ENCODE assay signal across 8 cellular contexts in genomic region chr17:5283531-5284315, GRCh38. TPM values are rescaled to one million over a fixed set of nuclear protein-coding genes. Genes with fewer than 3 reads are reported as not detected.
DNase-seq lines count a peak whose midpoint lies in the region; ATAC-seq and TF ChIP-seq lines count a peak whose summit lies in the region.

No MANE protein-coding gene starts in this region.

- no peaks in the 10 kb centered on the region for H3K9me3 ChIP-seq in SJCRH30 (replicated peaks)
- no peaks in the 10 kb centered on the region for H3K9me3 ChIP-seq in esophagus muscularis mucosa

- 54% methylated on average over 6 of the region's 6 CpGs for WGBS in esophagus muscularis mucosa

- H3K27me3 ChIP-seq in SJCRH30, result no peaks in the 10 kb centered on the region
- no peaks in the 10 kb centered on the region for H3K27me3 ChIP-seq in esophagus muscularis mucosa

- H3K36me3 ChIP-seq in SJCRH30 (no peaks in the 10 kb centered on the region), esophagus muscularis mucosa (no peaks in the 10 kb centered on the region)

- no peak for TF ChIP-seq POLR2A in esophagus muscularis mucosa (IDR thresholded peaks at IDR 0.05; ENCODE audit: low read depth)

- TF ChIP-seq EP300 in esophagus muscularis mucosa (IDR thresholded peaks at IDR 0.05), result no peak

- no peaks in the 10 kb centered on the region for H3K4me1 ChIP-seq in SJCRH30
- H3K4me1 ChIP-seq in esophagus muscularis mucosa, result peaks cover 22 to 50% (median 31%) of the 10 kb centered on the region in 4 donors

- no peak for TF ChIP-seq CTCF in esophagus muscularis mucosa (IDR thresholded peaks at IDR 0.05)

- no peak for ATAC-seq in GM18907 (IDR thresholded peaks at IDR 0.05; ENCODE audit: unreplicated experiment)

- H3K27ac ChIP-seq in SJCRH30 (no peak overlapping the region), esophagus muscularis mucosa (replicated peaks in 1 of 4) (no peak overlapping the region)

- H3K4me3 ChIP-seq in SJCRH30, result peak overlapping the region; percentile 99
- H3K4me3 ChIP-seq in esophagus muscularis mucosa, result peak overlapping the region; percentile 81 to 97 (median 89)
- peak overlapping the region; percentile 71 for H3K4me3 ChIP-seq in skeletal muscle cell (ENCODE audit: low read depth, low read length)

- peak; percentile 5 for DNase-seq in DMS53 (lab: John Stamatoyannopoulos, UW)
- no peak for DNase-seq in DMS53 treated with DMSO at 0.1 percent for 48 hours (lab: John Stamatoyannopoulos, UW; ENCODE audit: unreplicated experiment)
- DNase-seq in SJCRH30, result no peak
- no peak for DNase-seq in esophagus muscularis mucosa (ENCODE audit: extremely low spot score)
- DNase-seq in skeletal muscle cell (ENCODE audit: low read depth), result no peak
- DNase-seq in midbrain (lab: John Stamatoyannopoulos, UW), result no peak
- DNase-seq in NCI-H446 (lab: John Stamatoyannopoulos, UW), result no peak

- intact Hi-C loops in esophagus muscularis mucosa (cut with DNase I), result no loop called here

RNA-seq across cellular contexts. Expression of gene RABEP1, which starts 1.6 kb away (rescaled TPM):
- total RNA-seq in SJCRH30 (2014; rRNA removed; shearing (Covaris generic)), result 26.8 and 28.9 TPM in 2 replicates
- 10 to 100 TPM; 39.5 to 49.7 (median 43.1) TPM for total RNA-seq in esophagus muscularis mucosa

RNA-seq across cellular contexts. Expression of gene SCIMP, which starts 49.1 kb away (rescaled TPM):
- total RNA-seq in SJCRH30 (2014; rRNA removed; shearing (Covaris generic)), result not detected in 2 replicates
- 1 to 10 TPM in 3 of 4 donors, under 1 TPM in 1; 0.42 to 4.0 (median 1.3) TPM for total RNA-seq in esophagus muscularis mucosa
